In genomic region chr11:69000831-69001245, GRCh38 we compare ENCODE assay signal across 8 cellular contexts. TPM values are rescaled to one million over a fixed set of nuclear protein-coding genes. Genes with fewer than 3 reads are reported as not detected.
DNase-seq lines count a peak whose midpoint lies in the region; ATAC-seq and TF ChIP-seq lines count a peak whose summit lies in the region.

No MANE protein-coding gene starts in this region.

- no peak overlapping the region for H3K4me3 Mint-ChIP-seq in progenitor cell of endocrine pancreas (ENCODE audit: low read depth)

- ATAC-seq in HG02798 (IDR thresholded peaks at IDR 0.05; ENCODE audit: poor library complexity, unreplicated experiment), result no peak

- CTCF ChIA-PET in HEK293T (lab: Yijun Ruan, JAX), result interaction anchor here (0.7 to 0.8 kb wide), 2 partner anchors 11 to 56 kb away, joined by 4 read pairs; no protein-coding TSS in a partner anchor

- no peaks in the 10 kb centered on the region for H3K9me3 Mint-ChIP-seq in progenitor cell of endocrine pancreas (ENCODE audit: low read depth)

- peaks cover 5% of the 10 kb centered on the region for H3K27me3 Mint-ChIP-seq in progenitor cell of endocrine pancreas

- POLR2A ChIA-PET in HEK293T (lab: Yijun Ruan, JAX), result no interaction called here

- H3K4me1 Mint-ChIP-seq in progenitor cell of endocrine pancreas (ENCODE audit: low read depth), result no peaks in the 10 kb centered on the region

- no peak overlapping the region for H3K27ac Mint-ChIP-seq in progenitor cell of endocrine pancreas

- H3K36me3 Mint-ChIP-seq in progenitor cell of endocrine pancreas (ENCODE audit: insufficient read depth), result no peaks in the 10 kb centered on the region

- DNase-seq in ELR (ENCODE audit: low read depth), result peak; percentile 82
- DNase-seq in RKO (ENCODE audit: low spot score), result peak; percentile 52
- peak; percentile 94 for DNase-seq in fibroblast of peridontal ligament (ENCODE audit: extremely low read depth)
- peak; percentile 5 for DNase-seq in progenitor cell of endocrine pancreas (ENCODE audit: low spot score, unreplicated experiment)
- no peak for DNase-seq in NCI-H1930 (lab: John Stamatoyannopoulos, UW)
- no peak for DNase-seq in HEK293T (ENCODE audit: extremely low spot score)
- no peak for DNase-seq in stimulated activated CD8-positive, alpha-beta memory T cell treated with anti-CD3 and anti-CD28 coated beads, Interleukin-4, amount 100 ng/mL, for 48 hours

- TF ChIP-seq CTCF in progenitor cell of endocrine pancreas (IDR thresholded peaks at IDR 0.05; ENCODE audit: unreplicated experiment), result peak; percentile 46

TF ChIP-seq in HEK293T, 16 proteins besides CTCF, POLR2A, EP300 and RAD21:
- TF ChIP-seq BHLHE40 (IDR thresholded peaks at IDR 0.05; ENCODE audit: borderline replicate concordance), result no peak
- no peak for TF ChIP-seq SP1 (IDR thresholded peaks at IDR 0.05)
- TF ChIP-seq TARDBP (IDR thresholded peaks at IDR 0.05), result no peak
- no peak for TF ChIP-seq FOXK2 (IDR thresholded peaks at IDR 0.05)
- TF ChIP-seq PKNOX1 (IDR thresholded peaks at IDR 0.05), result no peak
- no peak for TF ChIP-seq LEF1 (IDR thresholded peaks at IDR 0.05; ENCODE audit: borderline replicate concordance)
- TF ChIP-seq FOXA1 (IDR thresholded peaks at IDR 0.05), result no peak
- TF ChIP-seq SUZ12 (IDR thresholded peaks at IDR 0.05), result no peak
- no peak for TF ChIP-seq NFRKB (IDR thresholded peaks at IDR 0.05)
- no peak for TF ChIP-seq ARNT (IDR thresholded peaks at IDR 0.05)
- no peak for TF ChIP-seq FOXM1 (IDR thresholded peaks at IDR 0.05; ENCODE audit: borderline replicate concordance)
- no peak for TF ChIP-seq ELF4 (IDR thresholded peaks at IDR 0.05)
- TF ChIP-seq CTBP1 (IDR thresholded peaks at IDR 0.05; ENCODE audit: borderline replicate concordance), result no peak
- TF ChIP-seq HDGF (IDR thresholded peaks at IDR 0.05; ENCODE audit: borderline replicate concordance), result no peak
- TF ChIP-seq L3MBTL2 (conservative IDR thresholded peaks at IDR 0.05), result no peak
- TF ChIP-seq ZNF384 (IDR thresholded peaks at IDR 0.05), result no peak

RNA-seq across cellular contexts. Expression of gene MRGPRF, which starts 12.2 kb away (rescaled TPM):
- 0.24 and 0.41 TPM in 2 replicates for total RNA-seq in progenitor cell of endocrine pancreas

RNA-seq across cellular contexts. Expression of gene MRGPRD, which starts 20.1 kb away (rescaled TPM):
- total RNA-seq in progenitor cell of endocrine pancreas, result not detected in 2 replicates

RNA-seq across cellular contexts. Expression of gene TPCN2, which starts 47.9 kb away (rescaled TPM):
- total RNA-seq in progenitor cell of endocrine pancreas, result 19.7 and 20.9 TPM in 2 replicates

Comparison
In these comparisons a context has a peak if more than half of its experiments do, and no peak if none do; other contexts are left out.
1. DNase-seq: peak in ELR (single experiment), RKO (single experiment), fibroblast of peridontal ligament (single experiment) and progenitor cell of endocrine pancreas (single experiment); none in NCI-H1930 (0 of 2), HEK293T (single experiment) and stimulated activated CD8-positive, alpha-beta memory T cell treated with anti-CD3 and anti-CD28 coated beads, Interleukin-4, amount 100 ng/mL, for 48 hours (single experiment).